Comparison of ENCODE assay signal across 8 cellular contexts in the genomic region with DNA sequence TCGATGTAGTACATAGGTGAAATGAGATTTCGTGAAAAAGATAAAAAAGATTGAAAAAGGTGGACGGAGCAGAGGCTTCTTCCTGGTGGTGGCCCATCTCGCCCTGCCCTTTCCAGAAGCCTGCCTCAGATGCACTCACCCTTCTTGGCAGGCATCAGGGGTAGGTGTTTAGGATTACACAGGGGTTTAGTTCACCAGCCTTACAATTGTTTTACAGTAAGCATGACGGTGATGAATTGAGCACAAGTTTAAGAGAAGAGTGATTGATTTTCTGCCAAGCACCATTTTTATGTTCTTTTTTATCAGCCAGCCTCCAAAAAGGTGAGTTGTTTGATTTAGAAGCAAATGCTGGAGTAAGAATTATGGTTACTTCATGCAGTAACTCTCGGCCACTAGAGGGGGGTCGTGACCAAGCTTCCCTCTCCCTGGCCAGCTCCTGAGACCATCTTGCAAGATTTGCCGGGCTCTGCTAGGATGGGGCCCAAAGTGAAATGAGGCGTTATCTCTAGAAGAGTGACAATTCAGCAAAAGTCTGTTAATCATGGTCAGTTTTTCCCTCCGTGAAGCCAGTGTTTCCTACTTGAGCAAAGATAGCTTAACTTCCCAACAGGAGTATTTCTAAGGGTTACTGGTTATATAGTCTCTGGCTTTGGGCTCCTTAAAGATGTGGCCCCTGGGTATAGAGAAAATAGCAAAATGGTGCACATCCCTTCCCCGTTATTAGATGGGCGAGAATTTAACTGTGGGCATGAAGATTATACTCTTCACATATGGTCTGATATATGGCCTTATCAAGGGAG.
DNase-seq lines count a peak whose midpoint lies in the region; ATAC-seq and TF ChIP-seq lines count a peak whose summit lies in the region.

No MANE protein-coding gene starts in this region.

- peak; percentile 14 to 17 for DNase-seq in AML-193 (lab: John Stamatoyannopoulos, UW)
- DNase-seq in NCI-H2029 treated with DMSO at 0.1 percent for 48 hours (lab: John Stamatoyannopoulos, UW), result peak; percentile 74
- peak; percentile 89 for DNase-seq in WTC11 (ENCODE audit: low spot score)
- peak; percentile 18 to 86 (median 67) for DNase-seq in head of caudate nucleus
- DNase-seq in posterior vena cava (ENCODE audit: low spot score), result peak; percentile 86
- DNase-seq in stimulated activated CD4-positive, alpha-beta T cell treated with anti-CD3 and anti-CD28 coated beads, Interleukin-4, amount 100 ng/mL, for 4 hours, result no peak

- H3K4me3 Mint-ChIP-seq in WTC11, result no peak overlapping the region

- CTCF ChIA-PET in WTC11 (lab: Charles Lee), result interaction anchor here (0.6 to 2.9 kb wide), 11 partner anchors 10 to 463 kb away, joined by 3 to 17 read pairs (median 7); no protein-coding TSS in a partner anchor

- POLR2A ChIA-PET in WTC11 (lab: Charles Lee), result no interaction called here

- peak; percentile 67 for TF ChIP-seq CTCF in WTC11 (IDR thresholded peaks at IDR 0.05)

- intact Hi-C loops in head of caudate nucleus (cut with DNase I) (no loop called here), posterior vena cava (cut with DNase I) (no loop called here)

- no peaks in the 10 kb centered on the region for H3K36me3 Mint-ChIP-seq in WTC11

- no peaks in the 10 kb centered on the region for H3K27me3 Mint-ChIP-seq in WTC11 (ENCODE audit: low read depth)

- no peaks in the 10 kb centered on the region for H3K9me3 Mint-ChIP-seq in WTC11

- 0 out of 2 replicates have a peak overlapping the region, but pooled peaks have one; percentile 13 for H3K27ac Mint-ChIP-seq in WTC11

- ATAC-seq in GM18907 (IDR thresholded peaks at IDR 0.05; ENCODE audit: unreplicated experiment) (peak; percentile 58), WTC11 (peak; percentile 92), HG02571 (IDR thresholded peaks at IDR 0.05; ENCODE audit: unreplicated experiment) (no peak)

- peaks cover 12% of the 10 kb centered on the region for H3K4me1 Mint-ChIP-seq in WTC11

TF ChIP-seq in WTC11, 78 proteins besides CTCF, POLR2A, EP300 and RAD21 (continues in another document):
- TF ChIP-seq NFATC4 (CRISPR knock-in tag; IDR thresholded peaks at IDR 0.05) (no peak), RELA (CRISPR knock-in tag; IDR thresholded peaks at IDR 0.05; ENCODE audit: borderline replicate concordance) (no peak), TCF7 (CRISPR knock-in tag; IDR thresholded peaks at IDR 0.05; ENCODE audit: low read depth) (no peak), USF2 (CRISPR knock-in tag; IDR thresholded peaks at IDR 0.05) (no peak), GTF2I (CRISPR knock-in tag; conservative IDR thresholded peaks at IDR 0.05) (no peak), ZNF232 (CRISPR knock-in tag; IDR thresholded peaks at IDR 0.05) (no peak), CREB1 (CRISPR knock-in tag; IDR thresholded peaks at IDR 0.05) (no peak), ZSCAN18 (CRISPR knock-in tag; IDR thresholded peaks at IDR 0.05) (no peak), CREM (CRISPR knock-in tag; IDR thresholded peaks at IDR 0.05) (no peak), ZNF532 (CRISPR knock-in tag; IDR thresholded peaks at IDR 0.05; ENCODE audit: borderline replicate concordance) (no peak), EMX1 (CRISPR knock-in tag; IDR thresholded peaks at IDR 0.05) (no peak), NR2C2 (CRISPR knock-in tag; IDR thresholded peaks at IDR 0.05) (no peak)
- TF ChIP-seq, protein P1, sequence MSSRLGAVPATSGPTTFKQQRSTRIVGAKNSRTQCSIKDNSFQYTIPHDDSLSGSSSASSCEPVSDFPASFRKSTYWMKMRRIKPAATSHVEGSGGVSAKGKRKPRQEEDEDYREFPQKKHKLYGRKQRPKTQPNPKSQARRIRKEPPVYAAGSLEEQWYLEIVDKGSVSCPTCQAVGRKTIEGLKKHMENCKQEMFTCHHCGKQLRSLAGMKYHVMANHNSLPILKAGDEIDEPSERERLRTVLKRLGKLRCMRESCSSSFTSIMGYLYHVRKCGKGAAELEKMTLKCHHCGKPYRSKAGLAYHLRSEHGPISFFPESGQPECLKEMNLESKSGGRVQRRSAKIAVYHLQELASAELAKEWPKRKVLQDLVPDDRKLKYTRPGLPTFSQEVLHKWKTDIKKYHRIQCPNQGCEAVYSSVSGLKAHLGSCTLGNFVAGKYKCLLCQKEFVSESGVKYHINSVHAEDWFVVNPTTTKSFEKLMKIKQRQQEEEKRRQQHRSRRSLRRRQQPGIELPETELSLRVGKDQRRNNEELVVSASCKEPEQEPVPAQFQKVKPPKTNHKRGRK (CRISPR knock-in tag; IDR thresholded peaks at IDR 0.05; ENCODE audit: borderline replicate concordance), result no peak
- TF ChIP-seq, protein P2, sequence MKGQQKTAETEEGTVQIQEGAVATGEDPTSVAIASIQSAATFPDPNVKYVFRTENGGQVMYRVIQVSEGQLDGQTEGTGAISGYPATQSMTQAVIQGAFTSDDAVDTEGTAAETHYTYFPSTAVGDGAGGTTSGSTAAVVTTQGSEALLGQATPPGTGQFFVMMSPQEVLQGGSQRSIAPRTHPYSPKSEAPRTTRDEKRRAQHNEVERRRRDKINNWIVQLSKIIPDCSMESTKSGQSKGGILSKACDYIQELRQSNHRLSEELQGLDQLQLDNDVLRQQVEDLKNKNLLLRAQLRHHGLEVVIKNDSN (CRISPR knock-in tag; IDR thresholded peaks at IDR 0.05), result no peak
- TF ChIP-seq, protein P3, sequence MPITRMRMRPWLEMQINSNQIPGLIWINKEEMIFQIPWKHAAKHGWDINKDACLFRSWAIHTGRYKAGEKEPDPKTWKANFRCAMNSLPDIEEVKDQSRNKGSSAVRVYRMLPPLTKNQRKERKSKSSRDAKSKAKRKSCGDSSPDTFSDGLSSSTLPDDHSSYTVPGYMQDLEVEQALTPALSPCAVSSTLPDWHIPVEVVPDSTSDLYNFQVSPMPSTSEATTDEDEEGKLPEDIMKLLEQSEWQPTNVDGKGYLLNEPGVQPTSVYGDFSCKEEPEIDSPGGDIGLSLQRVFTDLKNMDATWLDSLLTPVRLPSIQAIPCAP (CRISPR knock-in tag; IDR thresholded peaks at IDR 0.05), result no peak

Comparison
In these comparisons a context has a peak if more than half of its experiments do, and no peak if none do; other contexts are left out.
1. DNase-seq: peak in AML-193 (2 of 2), NCI-H2029 treated with DMSO at 0.1 percent for 48 hours (single experiment), WTC11 (single experiment), head of caudate nucleus (42 of 42) and posterior vena cava (single experiment); none in stimulated activated CD4-positive, alpha-beta T cell treated with anti-CD3 and anti-CD28 coated beads, Interleukin-4, amount 100 ng/mL, for 4 hours (0 of 2).